ENCODE assay signal across 29 cellular contexts in the genomic region with DNA sequence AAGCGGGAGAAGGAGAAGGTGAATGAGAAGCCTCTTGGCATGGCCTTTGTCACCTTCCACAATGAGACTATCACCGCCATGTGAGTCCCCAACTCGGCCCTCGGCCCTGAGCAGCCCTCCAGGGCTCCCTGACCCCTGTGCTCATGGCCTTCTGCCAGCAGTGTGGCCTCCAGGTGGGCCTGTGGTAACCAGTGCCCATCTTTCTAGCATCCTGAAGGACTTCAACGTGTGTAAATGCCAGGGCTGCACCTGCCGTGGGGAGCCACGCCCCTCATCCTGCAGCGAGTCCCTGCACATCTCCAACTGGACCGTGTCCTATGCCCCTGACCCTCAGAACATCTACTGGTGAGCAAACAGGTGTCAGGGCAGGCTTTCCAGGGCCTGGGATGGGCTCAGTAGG. TPM values are rescaled to one million over a fixed set of nuclear protein-coding genes. Genes with fewer than 3 reads are reported as not detected.
DNase-seq lines count a peak whose midpoint lies in the region; ATAC-seq, FAIRE-seq and TF ChIP-seq lines count a peak whose summit lies in the region.
"Had no signal": no experiment of that assay in that cellular context is flagged by ENCODE, and none has a peak within 500 bp of the region (broad histone marks: within the 10 kb centered on the region; RNA-seq: fewer than 3 reads in every experiment).

No MANE protein-coding gene starts in this region.

- TF ChIP-seq EP300 in K562 (IDR thresholded peaks at IDR 0.05; ENCODE audit: low read length), result no peak

- FAIRE-seq in H54 (lab: Jason Lieb, UNC), result no peak
- FAIRE-seq in K562 (lab: Jason Lieb, UNC), result no peak
- FAIRE-seq: A204.1, GM12891, GM19239 had no signal

- POLR2A ChIA-PET in K562 (lab: Yijun Ruan, JAX), result interaction anchor here (1.0 to 1.2 kb wide), 2 partner anchors 27 to 99 kb away, joined by 3 read pairs; no protein-coding TSS in a partner anchor

- no peaks in the 10 kb centered on the region for H3K27me3 ChIP-seq in K562 (ENCODE audit: control insufficient read depth in 2 of 2, insufficient read depth in 2 of 2, low read length in 2 of 2)
- no peaks in the 10 kb centered on the region for H3K27me3 ChIP-seq in thyroid gland
- H3K27me3 ChIP-seq: BE2C, BLaER1 had no signal

- 0 out of 2 replicates have a peak, but pooled peaks have one; percentile 10 for TF ChIP-seq POLR2A in H54 (IDR thresholded peaks at IDR 0.05; ENCODE audit: low read depth, low read length)
- no peak for TF ChIP-seq POLR2A in K562 (conservative IDR thresholded peaks at IDR 0.05)
- TF ChIP-seq POLR2A in thyroid gland (IDR thresholded peaks at IDR 0.05), result no peak

- TF ChIP-seq RAD21 in K562 (CRISPR knock-in tag; conservative IDR thresholded peaks at IDR 0.05 in 1 of 2, IDR thresholded peaks at IDR 0.05 in 1 of 2), result no peak

- no peak overlapping the region for H3K4me2 ChIP-seq in K562 (ENCODE audit: insufficient read depth, low read length)
- H3K4me2 ChIP-seq: BLaER1 had no signal

- peaks cover 12% of the 10 kb centered on the region for H3K27me3 Mint-ChIP-seq in endothelial cell (ENCODE audit: unreplicated experiment)
- H3K27me3 Mint-ChIP-seq: CD4-positive, alpha-beta memory T cell; CD4-positive, CD25-positive, alpha-beta regulatory T cell; CD8-positive, alpha-beta memory T cell had no signal

- DNase-seq in H54 (ENCODE audit: insufficient read length, low spot score) (no peak), K562 (ENCODE audit: extremely low read depth in 1 of 4, low spot score in 3 of 4) (no peak), endothelial cell (ENCODE audit: low spot score) (no peak), thyroid gland (no peak), NCI-H146 (lab: John Stamatoyannopoulos, UW) (no peak)
- DNase-seq in activated CD4-positive, alpha-beta T cell treated with anti-CD3 and anti-CD28 coated beads for 4 hours, result no peak
- DNase-seq: 8988T; ACHN; BE2C; C1 segment of cervical spinal cord; CD4-positive, CD25-positive, alpha-beta regulatory T cell; CD8-positive, alpha-beta memory T cell; COR-L47; DMS 273 treated with DMSO at 0.1 percent for 48 hours; DMS153; DMS53; DMS79; DND-41; EL; GDM1 had no signal

- no peaks in the 10 kb centered on the region for H3K4me1 Mint-ChIP-seq in endothelial cell (ENCODE audit: unreplicated experiment)

- TF ChIP-seq CTCF in K562 (IDR thresholded peaks at IDR 0.05 in 2 of 3, conservative IDR thresholded peaks at IDR 0.05 in 1 of 3; ENCODE audit: insufficient read depth in 2 of 3, low read depth in 1 of 3, low read length in 3 of 3) (no peak), endothelial cell (IDR thresholded peaks at IDR 0.05; ENCODE audit: unreplicated experiment) (no peak), thyroid gland (IDR thresholded peaks at IDR 0.05) (no peak)

- H3K27ac ChIP-seq in K562 (ENCODE audit: extremely low read depth, low read depth, low read length), result no peak overlapping the region
- H3K27ac ChIP-seq in thyroid gland, result no peak overlapping the region
- H3K27ac ChIP-seq: BLaER1 had no signal

- H3K4me1 ChIP-seq in K562 (replicated peaks in 1 of 2; ENCODE audit: control insufficient read depth in 2 of 2, insufficient read depth in 2 of 2, low read length in 2 of 2), result peaks cover 0 to 9% of the 10 kb centered on the region in 2 experiments; a peak in 3 of 5 replicates
- peaks cover 0 to 4% of the 10 kb centered on the region in 2 donors for H3K4me1 ChIP-seq in thyroid gland
- H3K4me1 ChIP-seq: BE2C had no signal

- no peaks in the 10 kb centered on the region for H3K79me2 ChIP-seq in K562 (ENCODE audit: control insufficient read depth, insufficient read depth, low read length)

- peaks cover 24% of the 10 kb centered on the region for H3K36me3 Mint-ChIP-seq in endothelial cell (ENCODE audit: low read depth, unreplicated experiment)

- H3K4me3 Mint-ChIP-seq in endothelial cell (ENCODE audit: unreplicated experiment), result peak overlapping the region; percentile 28
- H3K4me3 Mint-ChIP-seq: CD14-positive monocyte; CD4-positive, alpha-beta memory T cell; CD4-positive, CD25-positive, alpha-beta regulatory T cell had no signal

- intact Hi-C loops in K562 (cut with micrococcal nuclease) (no loop called here), thyroid gland (cut with DNase I) (no loop called here)

- H3K36me3 ChIP-seq in K562 (ENCODE audit: control insufficient read depth, insufficient read depth, low read length) (peaks cover 77% of the 10 kb centered on the region), thyroid gland (peaks cover 6 to 12% of the 10 kb centered on the region in 2 donors)
- H3K36me3 ChIP-seq: BE2C had no signal

- H4K20me1 ChIP-seq in K562 (replicated peaks; ENCODE audit: control insufficient read depth, insufficient read depth, low read length), result peaks cover 3% of the 10 kb centered on the region; the same call in 1 of the 2 replicates

- BruUV-seq in K562 (replicated peaks; lab: Mats Ljungman, UMichigan), result no TSS peak

- no peak overlapping the region for H3K27ac Mint-ChIP-seq in endothelial cell (ENCODE audit: unreplicated experiment)

- no peaks in the 10 kb centered on the region for H3K9me3 Mint-ChIP-seq in endothelial cell (ENCODE audit: unreplicated experiment)
- H3K9me3 Mint-ChIP-seq: CD4-positive, alpha-beta memory T cell; CD8-positive, alpha-beta memory T cell had no signal

- H3K9ac ChIP-seq in K562 (ENCODE audit: insufficient read depth in 1 of 2, low read depth in 2 of 2, low read length in 2 of 2), result peak overlapping the region in 1 of 2 experiments; percentile 24; a peak in 1 of 4 replicates
- H3K9ac ChIP-seq: BLaER1 had no signal

- no peaks in the 10 kb centered on the region for H3K9me1 ChIP-seq in K562 (ENCODE audit: control insufficient read depth, insufficient read depth, low read length)

- WGBS in K562 (ENCODE audit: insufficient coverage, low coverage, missing lambda C conversion rate), result 82% methylated on average over 9 of the region's 9 CpGs
- WGBS in thyroid gland, 2 donors, result 96 to 98% methylated on average over 4 to 8 of the region's 9 CpGs

- no peaks in the 10 kb centered on the region for H3K9me3 ChIP-seq in K562 (replicated peaks; ENCODE audit: control insufficient read depth, insufficient read depth, low read depth, low read length)
- H3K9me3 ChIP-seq in thyroid gland, result no peaks in the 10 kb centered on the region
- H3K9me3 ChIP-seq: BE2C, BLaER1 had no signal

- no peak for ATAC-seq in K562

- no peak overlapping the region for H2AFZ ChIP-seq in K562 (ENCODE audit: low read depth, low read length)

- CTCF ChIA-PET in K562 (lab: Yijun Ruan, JAX; ENCODE audit: low intra/inter-chr PET ratio), result interaction anchor here (0.8 kb wide), 1 partner anchor 86 kb away, joined by 7 read pairs; no protein-coding TSS in a partner anchor

- in situ Hi-C loops in K562 (cut with MboI), result no loop called here

- H3K4me3 ChIP-seq in K562 (no peak overlapping the region), thyroid gland (replicated peaks in 1 of 3) (no peak overlapping the region)
- H3K4me3 ChIP-seq: BLaER1 had no signal

RNA-seq across cellular contexts. Expression of gene CAPN11, which starts 10.3 kb away (rescaled TPM):
- total RNA-seq in K562 (2011; cell fraction: chromatin; rRNA removed; ENCODE audit: low replicate concordance), result 2.2 and 4.6 TPM in 2 replicates
- total RNA-seq in K562 (2011; cell fraction: nucleolus; rRNA removed), result 1.8 and 2.5 TPM in 2 replicates
- total RNA-seq in K562 (2011; cell fraction: nucleoplasm; rRNA removed), result 1.6 and 1.9 TPM in 2 replicates
- 0.20 and 0.41 TPM in 2 replicates for total RNA-seq in K562 (2014; rRNA removed)
- 0.13 and 0.18 TPM in 2 replicates for total RNA-seq in K562 (2014; rRNA removed; fragmentation: Illumina TruSeq; extraction: Trizol)
- 0.07 and 0.11 TPM in 2 replicates for total RNA-seq in K562 (2015; rRNA removed; fragmentation: Illumina TruSeq; extraction: Trizol)
- total RNA-seq in K562 (2021), result 0.07 and 0.18 TPM in 2 replicates
- 0.30 and 0.46 TPM in 2 replicates for polyA plus RNA-seq in K562 (2011; rRNA removed)
- polyA plus RNA-seq in K562 (2011; cell fraction: cytosol; rRNA removed), result 0.15 and 0.57 TPM in 2 replicates
- 3.4 and 5.7 TPM in 2 replicates for polyA plus RNA-seq in K562 (2011; cell fraction: nucleus; rRNA removed)
- polyA plus RNA-seq in K562 (2012), result 0.35 and 1.5 TPM in 2 replicates
- 0.15 and 0.19 TPM in 2 replicates for polyA plus RNA-seq in K562 (2014; fragmentation: Illumina TruSeq; extraction: Trizol)
- polyA plus RNA-seq in K562 (2014; fragmentation: Nextera tagmentation; extraction: Ambion mirVana), result under 1 TPM in 1 of 2 experiments, not detected in 1; 0.03 TPM
- 0.04 and 0.61 TPM in 2 replicates for polyA plus RNA-seq in K562 (2014; rRNA removed)
- polyA minus RNA-seq in K562 (2011; rRNA and poly(A)+ RNA removed), result 0.24 and 0.25 TPM in 2 replicates
- polyA minus RNA-seq in K562 (2011; cell fraction: cytosol; rRNA and poly(A)+ RNA removed), result 0.48 TPM in 1 of 2 replicates, not detected in the other
- polyA minus RNA-seq in K562 (2011; cell fraction: nucleus; rRNA and poly(A)+ RNA removed), result 0.67 and 0.81 TPM in 2 replicates
- 2.3 TPM for total RNA-seq in endothelial cell (ENCODE audit: unreplicated experiment)
- 1 to 10 TPM in 1 of 4 donors, under 1 TPM in 1, not detected in 2; 0.22 to 1.7 TPM for total RNA-seq in thyroid gland
- total RNA-seq: A673; CD4-positive, alpha-beta memory T cell; CD4-positive, CD25-positive, alpha-beta regulatory T cell; CD8-positive, alpha-beta memory T cell; Daoy; G401 had no signal
- polyA plus RNA-seq: CD14-positive monocyte; CD4-positive, alpha-beta memory T cell; CD4-positive, CD25-positive, alpha-beta regulatory T cell; CD8-positive, alpha-beta memory T cell had no signal

RNA-seq across cellular contexts. Expression of gene TMEM63B, which starts 21.0 kb away (rescaled TPM):
- total RNA-seq in K562 (2011; cell fraction: chromatin; rRNA removed; ENCODE audit: low replicate concordance), result 125 and 274 TPM in 2 replicates
- total RNA-seq in K562 (2011; cell fraction: nucleolus; rRNA removed), result 162 and 166 TPM in 2 replicates
- total RNA-seq in K562 (2011; cell fraction: nucleoplasm; rRNA removed), result 160 TPM in 2 replicates
- total RNA-seq in K562 (2014; rRNA removed) (12.6 and 22.5 TPM in 2 replicates), K562 (2014; rRNA removed; fragmentation: Illumina TruSeq; extraction: Trizol) (10.8 and 14.4 TPM in 2 replicates), K562 (2015; rRNA removed; fragmentation: Illumina TruSeq; extraction: Trizol) (14.0 and 14.3 TPM in 2 replicates), K562 (2021) (39.2 and 39.4 TPM in 2 replicates), endothelial cell (ENCODE audit: unreplicated experiment) (33.4 TPM), thyroid gland (10 to 100 TPM; 21.6 to 41.7 (median 29.3) TPM)
- polyA plus RNA-seq in K562 (2011; rRNA removed) (37.0 and 59.6 TPM in 2 replicates), K562 (2014; fragmentation: Illumina TruSeq; extraction: Trizol) (32.5 and 35.7 TPM in 2 replicates), K562 (2014; fragmentation: Nextera tagmentation; extraction: Ambion mirVana) (under 1 TPM; 0.14 to 0.17 TPM), K562 (2014; rRNA removed) (26.8 and 31.0 TPM in 2 replicates)
- polyA plus RNA-seq in K562 (2011; cell fraction: cytosol; rRNA removed), result 69.9 and 86.4 TPM in 2 replicates
- polyA plus RNA-seq in K562 (2011; cell fraction: nucleus; rRNA removed), result 128 and 148 TPM in 2 replicates
- 27.9 and 28.7 TPM in 2 replicates for polyA plus RNA-seq in K562 (2012)
- polyA minus RNA-seq in K562 (2011; rRNA and poly(A)+ RNA removed), result 52.7 and 68.9 TPM in 2 replicates
- 35.2 and 46.9 TPM in 2 replicates for polyA minus RNA-seq in K562 (2011; cell fraction: cytosol; rRNA and poly(A)+ RNA removed)
- polyA minus RNA-seq in K562 (2011; cell fraction: nucleus; rRNA and poly(A)+ RNA removed), result 25.6 and 33.4 TPM in 2 replicates

RNA-seq across cellular contexts. Expression of gene MRPL14, which starts 21.1 kb away (rescaled TPM):
- total RNA-seq in K562 (2011; cell fraction: chromatin; rRNA removed; ENCODE audit: low replicate concordance), result 39.2 and 66.5 TPM in 2 replicates
- 54.2 and 60.8 TPM in 2 replicates for total RNA-seq in K562 (2011; cell fraction: nucleolus; rRNA removed)
- total RNA-seq in K562 (2011; cell fraction: nucleoplasm; rRNA removed), result 55.7 and 67.6 TPM in 2 replicates
- total RNA-seq in K562 (2014; rRNA removed) (166 and 199 TPM in 2 replicates), K562 (2014; rRNA removed; fragmentation: Illumina TruSeq; extraction: Trizol) (97.5 and 126 TPM in 2 replicates), K562 (2015; rRNA removed; fragmentation: Illumina TruSeq; extraction: Trizol) (130 and 136 TPM in 2 replicates), K562 (2021) (143 and 149 TPM in 2 replicates), endothelial cell (ENCODE audit: unreplicated experiment) (30.3 TPM), thyroid gland (10 to 100 TPM; 26.5 to 80.5 (median 31.1) TPM)
- polyA plus RNA-seq in K562 (2011; rRNA removed) (145 and 165 TPM in 2 replicates), K562 (2014; fragmentation: Illumina TruSeq; extraction: Trizol) (134 and 163 TPM in 2 replicates), K562 (2014; fragmentation: Nextera tagmentation; extraction: Ambion mirVana) (100 to 1,000 TPM; 414 to 424 TPM), K562 (2014; rRNA removed) (195 and 240 TPM in 2 replicates)
- polyA plus RNA-seq in K562 (2011; cell fraction: cytosol; rRNA removed), result 149 and 217 TPM in 2 replicates
- polyA plus RNA-seq in K562 (2011; cell fraction: nucleus; rRNA removed), result 68.7 and 82.6 TPM in 2 replicates
- polyA plus RNA-seq in K562 (2012), result 102 and 171 TPM in 2 replicates
- polyA minus RNA-seq in K562 (2011; rRNA and poly(A)+ RNA removed), result 39.8 and 41.8 TPM in 2 replicates
- polyA minus RNA-seq in K562 (2011; cell fraction: cytosol; rRNA and poly(A)+ RNA removed), result 38.6 and 39.1 TPM in 2 replicates
- polyA minus RNA-seq in K562 (2011; cell fraction: nucleus; rRNA and poly(A)+ RNA removed), result 15.3 and 25.4 TPM in 2 replicates
